ENCODE assay signal across 8 cellular contexts in the genomic region with DNA sequence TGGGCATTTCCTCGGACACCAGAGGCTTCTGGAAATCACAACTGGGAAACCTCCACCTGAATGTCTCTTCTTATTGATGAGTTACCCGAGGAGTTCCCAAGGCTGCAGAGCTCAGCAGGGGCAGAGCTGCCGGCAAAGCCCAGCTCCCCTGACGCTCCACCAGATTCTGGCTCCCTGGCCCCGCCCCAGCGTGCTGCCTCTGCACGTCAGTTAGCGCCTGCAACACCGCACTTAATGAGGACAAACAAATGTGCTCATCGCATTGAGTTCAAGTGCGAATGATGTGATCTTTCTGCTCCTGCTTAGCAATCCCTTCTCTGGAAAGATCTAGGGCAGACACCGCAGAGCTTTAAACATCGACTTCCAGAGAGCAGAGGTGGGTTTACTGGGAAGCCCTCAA. TPM values are rescaled to one million over a fixed set of nuclear protein-coding genes. Genes with fewer than 3 reads are reported as not detected.
DNase-seq lines count a peak whose midpoint lies in the region; ATAC-seq, FAIRE-seq and TF ChIP-seq lines count a peak whose summit lies in the region.

No MANE protein-coding gene starts in this region.

- H3K4me3 ChIP-seq in K562 (no peak overlapping the region), kidney (ENCODE audit: low read length in 2 of 2) (peak overlapping the region in 1 of 2 donors; percentile 4)

- H3K36me3 ChIP-seq in K562 (ENCODE audit: control insufficient read depth, insufficient read depth, low read length) (no peaks in the 10 kb centered on the region), kidney (ENCODE audit: control insufficient read depth in 1 of 2, insufficient read depth in 2 of 2, low read length in 2 of 2) (no peaks in the 10 kb centered on the region)

- peaks cover 5 to 14% of the 10 kb centered on the region in 2 experiments; a peak in 3 of 5 replicates for H3K27me3 ChIP-seq in K562 (ENCODE audit: control insufficient read depth in 2 of 2, insufficient read depth in 2 of 2, low read length in 2 of 2)

- peaks cover 0 to 3% of the 10 kb centered on the region in 2 experiments; a peak in 1 of 5 replicates for H3K4me1 ChIP-seq in K562 (replicated peaks in 1 of 2; ENCODE audit: control insufficient read depth in 2 of 2, insufficient read depth in 2 of 2, low read length in 2 of 2)
- peaks cover 0 to 3% of the 10 kb centered on the region in 2 donors for H3K4me1 ChIP-seq in kidney (ENCODE audit: control insufficient read depth in 1 of 2, insufficient read depth in 1 of 2, low read depth in 1 of 2, low read length in 2 of 2)

- peak; percentile 46 for FAIRE-seq in K562 (lab: Jason Lieb, UNC)
- FAIRE-seq in kidney (lab: Jason Lieb, UNC), result no peak

- BruUV-seq in K562 (replicated peaks; lab: Mats Ljungman, UMichigan), result no TSS peak

- no peak overlapping the region for H3K4me2 ChIP-seq in K562 (ENCODE audit: insufficient read depth, low read length)

- DNase-seq in EL (peak; percentile 39), NCI-H526 (lab: John Stamatoyannopoulos, UW) (peak; percentile 23 to 82), K562 (ENCODE audit: extremely low read depth in 1 of 4, low spot score in 3 of 4) (peak in 1 of 4 experiments; percentile 5), kidney (peak; percentile 76), ACHN (no peak), T-helper 9 cell (no peak)
- peak; percentile 11 to 23 for DNase-seq in stimulated activated CD4-positive, alpha-beta T cell treated with anti-CD3 and anti-CD28 coated beads, Interleukin-2, amount 100 ng/mL, for 48 hours

- intact Hi-C loops in K562 (cut with micrococcal nuclease) (no loop called here), kidney (cut with DNase I) (no loop called here)

- H3K9me3 ChIP-seq in K562 (replicated peaks; ENCODE audit: control insufficient read depth, insufficient read depth, low read depth, low read length) (no peaks in the 10 kb centered on the region), kidney (ENCODE audit: control insufficient read depth in 1 of 2, low read length in 2 of 2) (no peaks in the 10 kb centered on the region)

- no peak overlapping the region for H3K27ac ChIP-seq in K562 (ENCODE audit: extremely low read depth, low read depth, low read length)
- no peak overlapping the region for H3K27ac ChIP-seq in kidney (ENCODE audit: low read depth in 2 of 2, low read length in 2 of 2)

- WGBS in K562 (ENCODE audit: insufficient coverage, low coverage, missing lambda C conversion rate), result 8% methylated on average over 13 of the region's 13 CpGs

- TF ChIP-seq CTCF in K562 (IDR thresholded peaks at IDR 0.05 in 2 of 3, conservative IDR thresholded peaks at IDR 0.05 in 1 of 3; ENCODE audit: insufficient read depth in 2 of 3, low read depth in 1 of 3, low read length in 3 of 3) (no peak), kidney (IDR thresholded peaks at IDR 0.05; ENCODE audit: borderline replicate concordance, extremely low read depth, insufficient read depth) (no peak)

- H3K9ac ChIP-seq in K562 (ENCODE audit: insufficient read depth in 1 of 2, low read depth in 2 of 2, low read length in 2 of 2) (no peak overlapping the region), kidney (ENCODE audit: low read length in 2 of 2) (no peak overlapping the region)

- no peak for TF ChIP-seq POLR2A in K562 (conservative IDR thresholded peaks at IDR 0.05)

- in situ Hi-C loops in K562 (cut with MboI) (no loop called here), ACHN (cut with HindIII; ENCODE audit: low pct_ligation_motif_present, low pct_unique_long_range_greater_than_20kb, low sequenced_read_pairs) (no loop called here)

- no peak overlapping the region for H2AFZ ChIP-seq in K562 (ENCODE audit: low read depth, low read length)

- CTCF ChIA-PET in K562 (lab: Yijun Ruan, JAX; ENCODE audit: low intra/inter-chr PET ratio), result no interaction called here

- H4K20me1 ChIP-seq in K562 (replicated peaks; ENCODE audit: control insufficient read depth, insufficient read depth, low read length), result no peaks in the 10 kb centered on the region; the same call in 1 of the 2 replicates

- H3K9me1 ChIP-seq in K562 (ENCODE audit: control insufficient read depth, insufficient read depth, low read length), result no peaks in the 10 kb centered on the region

- ATAC-seq in K562 (peak; percentile 66), HG03442 (IDR thresholded peaks at IDR 0.05; ENCODE audit: unreplicated experiment) (no peak)

- TF ChIP-seq EP300 in K562 (IDR thresholded peaks at IDR 0.05; ENCODE audit: low read length), result no peak

- TF ChIP-seq RAD21 in K562 (CRISPR knock-in tag; conservative IDR thresholded peaks at IDR 0.05 in 1 of 2, IDR thresholded peaks at IDR 0.05 in 1 of 2), result no peak

- no peaks in the 10 kb centered on the region for H3K79me2 ChIP-seq in K562 (ENCODE audit: control insufficient read depth, insufficient read depth, low read length)

- POLR2A ChIA-PET in K562 (lab: Yijun Ruan, JAX), result interaction anchor here (0.6 kb wide), 1 partner anchor 348 kb away, joined by 3 read pairs; no protein-coding TSS in a partner anchor

TF ChIP-seq in K562, 482 proteins besides CTCF, POLR2A, EP300 and RAD21:
- no peak for TF ChIP-seq LCOR (CRISPR knock-in tag; IDR thresholded peaks at IDR 0.05)
- TF ChIP-seq MED1 (CRISPR knock-in tag; IDR thresholded peaks at IDR 0.05; ENCODE audit: borderline replicate concordance), result no peak
- TF ChIP-seq, protein P1, sequence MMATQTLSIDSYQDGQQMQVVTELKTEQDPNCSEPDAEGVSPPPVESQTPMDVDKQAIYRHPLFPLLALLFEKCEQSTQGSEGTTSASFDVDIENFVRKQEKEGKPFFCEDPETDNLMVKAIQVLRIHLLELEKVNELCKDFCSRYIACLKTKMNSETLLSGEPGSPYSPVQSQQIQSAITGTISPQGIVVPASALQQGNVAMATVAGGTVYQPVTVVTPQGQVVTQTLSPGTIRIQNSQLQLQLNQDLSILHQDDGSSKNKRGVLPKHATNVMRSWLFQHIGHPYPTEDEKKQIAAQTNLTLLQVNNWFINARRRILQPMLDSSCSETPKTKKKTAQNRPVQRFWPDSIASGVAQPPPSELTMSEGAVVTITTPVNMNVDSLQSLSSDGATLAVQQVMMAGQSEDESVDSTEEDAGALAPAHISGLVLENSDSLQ (IDR thresholded peaks at IDR 0.05), result peak; percentile 32; the same call in 1 of the 2 replicates
- no peak for TF ChIP-seq CREB1 (IDR thresholded peaks at IDR 0.05)
- TF ChIP-seq CREB1 (CRISPR knock-in tag; IDR thresholded peaks at IDR 0.05), result 0 out of 2 replicates have a peak, but pooled peaks have one; percentile 17

RNA-seq across cellular contexts. Expression of a gene that starts 55.5 kb away (rescaled TPM):
- 29.9 and 116 TPM in 2 replicates for total RNA-seq in K562 (2011; cell fraction: chromatin; rRNA removed; ENCODE audit: low replicate concordance)
- 13.0 and 18.2 TPM in 2 replicates for total RNA-seq in K562 (2011; cell fraction: nucleolus; rRNA removed)
- total RNA-seq in K562 (2011; cell fraction: nucleoplasm; rRNA removed), result 39.8 and 74.2 TPM in 2 replicates
- total RNA-seq in K562 (2014; rRNA removed) (19.6 and 26.4 TPM in 2 replicates), K562 (2014; rRNA removed; fragmentation: Illumina TruSeq; extraction: Trizol) (44.2 and 54.8 TPM in 2 replicates), K562 (2015; rRNA removed; fragmentation: Illumina TruSeq; extraction: Trizol) (39.9 TPM in 2 replicates), K562 (2021) (19.4 and 19.9 TPM in 2 replicates), kidney (64.0 TPM)
- polyA plus RNA-seq in K562 (2011; rRNA removed) (12.0 and 16.4 TPM in 2 replicates), K562 (2014; fragmentation: Illumina TruSeq; extraction: Trizol) (13.1 and 14.3 TPM in 2 replicates), K562 (2014; fragmentation: Nextera tagmentation; extraction: Ambion mirVana) (1 to 10 TPM; 6.8 to 9.1 TPM), K562 (2014; rRNA removed) (11.8 and 12.4 TPM in 2 replicates), kidney (ENCODE audit: insufficient read depth, low read depth, low replicate concordance) (5.5 TPM)
- polyA plus RNA-seq in K562 (2011; cell fraction: cytosol; rRNA removed), result 2.0 and 5.6 TPM in 2 replicates
- polyA plus RNA-seq in K562 (2011; cell fraction: nucleus; rRNA removed), result 29.6 and 42.8 TPM in 2 replicates
- polyA plus RNA-seq in K562 (2012), result 12.5 and 13.1 TPM in 2 replicates
- 95.7 and 99.2 TPM in 2 replicates for polyA minus RNA-seq in K562 (2011; rRNA and poly(A)+ RNA removed)
- 10.4 and 10.5 TPM in 2 replicates for polyA minus RNA-seq in K562 (2011; cell fraction: cytosol; rRNA and poly(A)+ RNA removed)
- 37.0 and 64.0 TPM in 2 replicates for polyA minus RNA-seq in K562 (2011; cell fraction: nucleus; rRNA and poly(A)+ RNA removed)

Comparison
In these comparisons a context has a peak if more than half of its experiments do, and no peak if none do; other contexts are left out.
1. DNase-seq: peak in EL (single experiment), NCI-H526 (2 of 2), kidney (single experiment) and stimulated activated CD4-positive, alpha-beta T cell treated with anti-CD3 and anti-CD28 coated beads, Interleukin-2, amount 100 ng/mL, for 48 hours (2 of 2); none in ACHN (single experiment) and T-helper 9 cell (single experiment).